Comparison of ENCODE assay signal across 14 cellular contexts in genomic region chr16:61792194-61792904, GRCh38.
A peak's percentile ranks its signal among the peaks of the same experiment; 100 is the strongest.
DNase-seq lines count a peak whose midpoint lies in the region; TF ChIP-seq lines count a peak whose summit lies in the region.
"Had no signal": no experiment of that assay in that cellular context is flagged by ENCODE, and none has a peak within 500 bp of the region (broad histone marks: within the 10 kb centered on the region; RNA-seq: fewer than 3 reads in every experiment).

No MANE protein-coding gene starts in this region.

- DNase-seq in EL (peak; percentile 94), RWPE1 (ENCODE audit: low spot score) (peak; percentile 49), fibroblast of the aortic adventitia (ENCODE audit: low read depth) (peak; percentile 0), skeletal muscle cell (ENCODE audit: low read depth) (peak; percentile 75), cerebellar cortex (ENCODE audit: low spot score) (no peak), amniotic stem cell (lab: John Stamatoyannopoulos, UW) (no peak)
- DNase-seq in activated naive CD4-positive, alpha-beta T cell (lab: John Stamatoyannopoulos, UW), result no peak
- DNase-seq in effector CD8-positive, alpha-beta T cell (lab: John Stamatoyannopoulos, UW), result no peak
- DNase-seq: activated gamma-delta T cell treated with Interleukin-2 at 50 U/mL for 16 hours; CD4-positive, alpha-beta memory T cell; GDM1; left cardiac atrium; MM.1S had no signal

- H3K27ac ChIP-seq in RWPE1, result no peak overlapping the region
- H3K27ac ChIP-seq: coronary artery had no signal

- no peak overlapping the region for H3K4me3 ChIP-seq in fibroblast of the aortic adventitia (ENCODE audit: low read depth, low read length)
- H3K4me3 ChIP-seq in skeletal muscle cell (ENCODE audit: low read depth, low read length), result no peak overlapping the region
- H3K4me3 ChIP-seq: coronary artery had no signal

- CTCF ChIA-PET in RWPE1 (lab: Yijun Ruan, JAX), result no interaction called here

- no peak for TF ChIP-seq CTCF in RWPE1 (conservative IDR thresholded peaks at IDR 0.05; ENCODE audit: low read depth)
- TF ChIP-seq CTCF in fibroblast of the aortic adventitia (IDR thresholded peaks at IDR 0.05; ENCODE audit: insufficient read depth, low read length), result no peak

- POLR2A ChIA-PET in RWPE1 (lab: Yijun Ruan, JAX; ENCODE audit: low non-redundant PET), result no interaction called here

Comparison
In these comparisons a context has a peak if more than half of its experiments do, and no peak if none do; other contexts are left out.
1. DNase-seq: peak in EL (single experiment), RWPE1 (single experiment), fibroblast of the aortic adventitia (single experiment) and skeletal muscle cell (single experiment); none in cerebellar cortex (single experiment), activated naive CD4-positive, alpha-beta T cell (0 of 4), amniotic stem cell (single experiment) and effector CD8-positive, alpha-beta T cell (single experiment).